ENCODE assay signal across 13 cellular contexts in genomic region chr14:75456069-75457023, GRCh38. TPM values are rescaled to one million over a fixed set of nuclear protein-coding genes. Genes with fewer than 3 reads are reported as not detected.
DNase-seq lines count a peak whose midpoint lies in the region; ATAC-seq and TF ChIP-seq lines count a peak whose summit lies in the region.
"Had no signal": no experiment of that assay in that cellular context is flagged by ENCODE, and none has a peak within 500 bp of the region (broad histone marks: within the 10 kb centered on the region; RNA-seq: fewer than 3 reads in every experiment).

No MANE protein-coding gene starts in this region.

- no peaks in the 10 kb centered on the region for H3K36me3 Mint-ChIP-seq in neural progenitor cell

- ATAC-seq in Right ventricle myocardium inferior (no peak), heart right ventricle (no peak), HG03025 (IDR thresholded peaks at IDR 0.05; ENCODE audit: low FRiP score, unreplicated experiment) (no peak)

- H3K4me3 ChIP-seq in heart right ventricle (no peak overlapping the region), neural progenitor cell (no peak overlapping the region), thyroid gland (replicated peaks in 1 of 3) (no peak overlapping the region)

- no peak overlapping the region for H3K4me2 ChIP-seq in neural progenitor cell
- H3K4me2 ChIP-seq: SK-N-SH had no signal

- H2AFZ ChIP-seq in neural progenitor cell (replicated peaks): peak overlapping the region; percentile 95

- peaks cover 52% of the 10 kb centered on the region for H3K4me1 Mint-ChIP-seq in neural progenitor cell

- H3K27me3 Mint-ChIP-seq in neural progenitor cell (ENCODE audit: insufficient read depth, low read depth): peaks cover 8% of the 10 kb centered on the region

- 82 to 87% methylated on average over 16 of the region's 16 CpGs for WGBS in heart right ventricle, 2 donors
- WGBS in thyroid gland, 2 donors: 88 to 89% methylated on average over 13 to 16 of the region's 16 CpGs

- H3K4me3 Mint-ChIP-seq in neural progenitor cell: no peak overlapping the region
- H3K4me3 Mint-ChIP-seq: CD8-positive, alpha-beta memory T cell had no signal

- no peak for TF ChIP-seq POLR2A in thyroid gland (IDR thresholded peaks at IDR 0.05)

- TF ChIP-seq CTCF in heart right ventricle (IDR thresholded peaks at IDR 0.05) (no peak), neural progenitor cell (IDR thresholded peaks at IDR 0.05) (no peak), thyroid gland (IDR thresholded peaks at IDR 0.05) (no peak)

- H3K4me1 ChIP-seq in heart right ventricle (peaks cover 33 to 91% (median 76%) of the 10 kb centered on the region in 9 donors), neural progenitor cell (peaks cover 37% of the 10 kb centered on the region), thyroid gland (peaks cover 44 to 76% of the 10 kb centered on the region in 2 donors)

- peak; percentile 83 for DNase-seq in Right ventricle myocardium inferior (ENCODE audit: missing footprints)
- no peak for DNase-seq in heart right ventricle
- no peak for DNase-seq in caudate nucleus (lab: John Stamatoyannopoulos, UW)
- DNase-seq in neural progenitor cell (ENCODE audit: low spot score): peak; percentile 19
- no peak for DNase-seq in thyroid gland
- DNase-seq in DMS79 (lab: John Stamatoyannopoulos, UW): no peak
- DNase-seq in iPS-NIHi7 (ENCODE audit: extremely low spot score): no peak
- DNase-seq: CD8-positive, alpha-beta memory T cell; dermis blood vessel endothelial cell; Karpas-422; NCI-H1694; SK-N-SH had no signal

- H3K36me3 ChIP-seq in heart right ventricle (peaks cover 0 to 36% (median 2%) of the 10 kb centered on the region in 9 donors), neural progenitor cell (no peaks in the 10 kb centered on the region), thyroid gland (no peaks in the 10 kb centered on the region)

- H3K9me3 Mint-ChIP-seq in neural progenitor cell: no peaks in the 10 kb centered on the region

- peak overlapping the region; percentile 88 for H3K27ac Mint-ChIP-seq in neural progenitor cell

- intact Hi-C loops in Right ventricle myocardium inferior (cut with DNase I) (no loop called here), heart right ventricle (cut with DNase I) (no loop called here), thyroid gland (cut with DNase I) (no loop called here)

- H3K9me3 ChIP-seq in heart right ventricle: no peaks in the 10 kb centered on the region
- no peaks in the 10 kb centered on the region for H3K9me3 ChIP-seq in neural progenitor cell (ENCODE audit: low read depth)
- no peaks in the 10 kb centered on the region for H3K9me3 ChIP-seq in thyroid gland
- H3K9me3 ChIP-seq: SK-N-SH had no signal

- H3K27ac ChIP-seq in heart right ventricle (peak overlapping the region in 5 of 10 donors; percentile 9 to 58 (median 23)), caudate nucleus (ENCODE audit: low read depth, low read length) (peak overlapping the region; percentile 36), neural progenitor cell (no peak overlapping the region), thyroid gland (peak overlapping the region in 2 of 3 donors; percentile 11 to 24)

- H3K79me2 ChIP-seq in neural progenitor cell (ENCODE audit: low read depth): peaks cover 2% of the 10 kb centered on the region

- H4K20me1 ChIP-seq in neural progenitor cell (ENCODE audit: low read depth): no peaks in the 10 kb centered on the region

- H3K27me3 ChIP-seq in heart right ventricle: no peaks in the 10 kb centered on the region
- no peaks in the 10 kb centered on the region for H3K27me3 ChIP-seq in neural progenitor cell
- no peaks in the 10 kb centered on the region for H3K27me3 ChIP-seq in thyroid gland

- peaks cover 27% of the 10 kb centered on the region for H3F3A ChIP-seq in neural progenitor cell (ENCODE audit: low read depth)

- no peak overlapping the region for H3K9ac ChIP-seq in neural progenitor cell
- H3K9ac ChIP-seq: SK-N-SH had no signal

RNA-seq across cellular contexts. Expression of gene JDP2, which starts 28.5 kb away (rescaled TPM):
- total RNA-seq in Right ventricle myocardium inferior (27.2 TPM), heart right ventricle (10 to 100 TPM; 12.3 to 28.0 (median 17.3) TPM), neural progenitor cell (ENCODE audit: low replicate concordance) (2.5 and 8.4 TPM in 2 replicates), thyroid gland (10 to 100 TPM; 24.2 to 54.6 (median 36.3) TPM)
- 10 to 100 TPM; 15.6 to 44.0 TPM for polyA plus RNA-seq in heart right ventricle
- polyA plus RNA-seq: CD8-positive, alpha-beta memory T cell had no signal

Comparison
In these comparisons a context has a peak if more than half of its experiments do, and no peak if none do; other contexts are left out.
1. DNase-seq: peak in Right ventricle myocardium inferior (single experiment) and neural progenitor cell (single experiment); none in heart right ventricle (0 of 2), caudate nucleus (0 of 61), thyroid gland (0 of 2), DMS79 (single experiment) and iPS-NIHi7 (single experiment).